ENCODE assay signal across 26 cellular contexts in genomic region chr2:141068053-141068682, GRCh38.
DNase-seq lines count a peak whose midpoint lies in the region; ATAC-seq and TF ChIP-seq lines count a peak whose summit lies in the region.
"Had no signal": no experiment of that assay in that cellular context is flagged by ENCODE, and none has a peak within 500 bp of the region (broad histone marks: within the 10 kb centered on the region; RNA-seq: fewer than 3 reads in every experiment).

No MANE protein-coding gene starts in this region.

- TF ChIP-seq EP300 in SK-N-SH (IDR thresholded peaks at IDR 0.05; ENCODE audit: borderline replicate concordance in 1 of 2, low read depth in 1 of 2, low read length in 1 of 2), result no peak

- peaks cover 21% of the 10 kb centered on the region for H3K4me1 Mint-ChIP-seq in WTC11
- H3K4me1 Mint-ChIP-seq: B cell; CD14-positive monocyte; CD8-positive, alpha-beta memory T cell; T-helper 17 cell had no signal

- H3K27ac ChIP-seq in SK-N-SH (ENCODE audit: low read depth in 2 of 2, low read length in 1 of 2) (no peak overlapping the region), heart right ventricle (no peak overlapping the region)
- H3K27ac ChIP-seq: RWPE1, SK-N-MC had no signal

- H3K79me2 ChIP-seq in SK-N-SH (ENCODE audit: insufficient read depth), result no peaks in the 10 kb centered on the region

- no peaks in the 10 kb centered on the region for H3K36me3 ChIP-seq in BE2C
- H3K36me3 ChIP-seq in SK-N-SH (replicated peaks in 1 of 2; ENCODE audit: control insufficient read depth in 1 of 2, insufficient read depth in 2 of 2, low read length in 1 of 2), result no peaks in the 10 kb centered on the region
- H3K36me3 ChIP-seq in heart right ventricle, result no peaks in the 10 kb centered on the region

- 0 out of 2 replicates have a peak, but pooled peaks have one; percentile 26 for ATAC-seq in WTC11
- no peak for ATAC-seq in heart right ventricle
- ATAC-seq: Panc1, T-helper 17 cell had no signal

- H3K27me3 ChIP-seq in BE2C, result no peaks in the 10 kb centered on the region
- H3K27me3 ChIP-seq in SK-N-SH (ENCODE audit: insufficient read depth), result no peaks in the 10 kb centered on the region
- H3K27me3 ChIP-seq in heart right ventricle, result no peaks in the 10 kb centered on the region

- DNase-seq in A172 (ENCODE audit: low spot score), result peak; percentile 16
- DNase-seq in BE2C, result peak; percentile 44
- DNase-seq in NCI-H526 (lab: John Stamatoyannopoulos, UW), result peak; percentile 13 to 58
- no peak for DNase-seq in WTC11 (ENCODE audit: low spot score)
- no peak for DNase-seq in SK-N-SH
- no peak for DNase-seq in NCI-H1092 (lab: John Stamatoyannopoulos, UW)
- DNase-seq in heart right ventricle, result no peak
- DNase-seq in NOMO-1 treated with dmso at 0.1 percent for 144 hours (lab: John Stamatoyannopoulos, UW; ENCODE audit: unreplicated experiment), result no peak
- DNase-seq: CD8-positive, alpha-beta memory T cell; DMS 273 treated with DMSO at 0.1 percent for 48 hours; DMS79; H7; Karpas-422; NCI-H1105 treated with DMSO at 0.1 percent for 48 hours; NCI-H146; NCI-H1930; NCI-H2107; NCI-H774; SHP77 treated with DMSO at 0.1 percent for 48 hours; SW 1271; T-helper 17 cell had no signal

- H3K4me3 ChIP-seq in BE2C (ENCODE audit: low read depth, low read length) (no peak overlapping the region), SK-N-SH (ENCODE audit: low read depth in 2 of 2, low read length in 1 of 2) (no peak overlapping the region), heart right ventricle (no peak overlapping the region)
- H3K4me3 ChIP-seq: SK-N-MC had no signal

- CTCF ChIA-PET in WTC11 (lab: Charles Lee) (no interaction called here), SK-N-SH (lab: Yijun Ruan, JAX) (no interaction called here)

- H3K9ac ChIP-seq in SK-N-SH, result no peak overlapping the region

- no peak overlapping the region for H3K4me2 ChIP-seq in SK-N-SH

- H4K20me1 ChIP-seq in SK-N-SH (ENCODE audit: insufficient read depth), result no peaks in the 10 kb centered on the region

- POLR2A ChIA-PET in WTC11 (lab: Charles Lee) (no interaction called here), SK-N-SH (lab: Yijun Ruan, JAX) (no interaction called here)

- no peak overlapping the region for H3K4me3 Mint-ChIP-seq in WTC11
- H3K4me3 Mint-ChIP-seq: B cell; CD14-positive monocyte; CD8-positive, alpha-beta memory T cell; T-helper 17 cell had no signal

- no peak overlapping the region for H2AFZ ChIP-seq in SK-N-SH (ENCODE audit: low read depth)

- no peak for TF ChIP-seq RAD21 in SK-N-SH (IDR thresholded peaks at IDR 0.05; ENCODE audit: low read length)

- no peaks in the 10 kb centered on the region for H3K4me1 ChIP-seq in BE2C
- no peaks in the 10 kb centered on the region for H3K4me1 ChIP-seq in SK-N-SH (ENCODE audit: control insufficient read depth in 1 of 2, insufficient read depth in 2 of 2, low read depth in 1 of 2, low read length in 1 of 2)
- no peaks in the 10 kb centered on the region for H3K4me1 ChIP-seq in heart right ventricle

- H3K9me3 ChIP-seq in BE2C (no peaks in the 10 kb centered on the region), SK-N-SH (no peaks in the 10 kb centered on the region), heart right ventricle (peaks cover 0 to 3% (median 0%) of the 10 kb centered on the region in 11 donors)

- H3K9me2 ChIP-seq in SK-N-SH, result no peaks in the 10 kb centered on the region

- H3K27me3 Mint-ChIP-seq in WTC11 (ENCODE audit: low read depth), result no peaks in the 10 kb centered on the region
- H3K27me3 Mint-ChIP-seq: B cell; CD8-positive, alpha-beta memory T cell; T-helper 17 cell had no signal

- TF ChIP-seq CTCF in BE2C (IDR thresholded peaks at IDR 0.05; ENCODE audit: low read depth, low read length) (no peak), WTC11 (IDR thresholded peaks at IDR 0.05) (no peak), SK-N-SH (IDR thresholded peaks at IDR 0.05) (no peak), heart right ventricle (IDR thresholded peaks at IDR 0.05) (no peak)

- H3F3A ChIP-seq in SK-N-SH (replicated peaks; ENCODE audit: insufficient read depth), result no peaks in the 10 kb centered on the region

- 90% methylated on average over 9 of the region's 9 CpGs for WGBS in SK-N-SH (ENCODE audit: low lambda C conversion rate)
- WGBS in heart right ventricle, 2 donors, result 91 to 92% methylated on average over 9 of the region's 9 CpGs

- intact Hi-C loops in heart right ventricle (cut with DNase I), result no loop called here

- no peak overlapping the region for H3K27ac Mint-ChIP-seq in WTC11
- H3K27ac Mint-ChIP-seq: B cell; CD14-positive monocyte; CD8-positive, alpha-beta memory T cell; T-helper 17 cell had no signal

- H3K36me3 Mint-ChIP-seq in WTC11, result no peaks in the 10 kb centered on the region
- H3K36me3 Mint-ChIP-seq: CD14-positive monocyte; CD8-positive, alpha-beta memory T cell had no signal

- peaks cover 10% of the 10 kb centered on the region; the same call in 1 of the 2 replicates for H3K9me3 Mint-ChIP-seq in WTC11

TF ChIP-seq in WTC11, 78 proteins besides CTCF, POLR2A, EP300 and RAD21:
- TF ChIP-seq ZNF281 (CRISPR knock-in tag; IDR thresholded peaks at IDR 0.05), result no peak

TF ChIP-seq in SK-N-SH, 30 proteins besides CTCF, POLR2A, EP300 and RAD21:
- TF ChIP-seq MEF2A (IDR thresholded peaks at IDR 0.05; ENCODE audit: borderline replicate concordance, low read depth) (no peak), MXI1 (IDR thresholded peaks at IDR 0.05; ENCODE audit: low read depth, low read length) (no peak), TCF12 (IDR thresholded peaks at IDR 0.05) (no peak), GABPA (IDR thresholded peaks at IDR 0.05; ENCODE audit: low read depth) (no peak), JUND (IDR thresholded peaks at IDR 0.05) (no peak), CHD2 (IDR thresholded peaks at IDR 0.05; ENCODE audit: low read length, partially characterized antibody) (no peak), NRF1 (IDR thresholded peaks at IDR 0.05; ENCODE audit: low read depth, low read length) (no peak), RXRA (IDR thresholded peaks at IDR 0.05; ENCODE audit: borderline replicate concordance, low read depth) (no peak), SIN3A (IDR thresholded peaks at IDR 0.05; ENCODE audit: borderline replicate concordance, low read depth, low read length) (no peak), FOSL2 (IDR thresholded peaks at IDR 0.05; ENCODE audit: borderline replicate concordance, low read depth) (no peak), EZH2phosphoT487 (IDR thresholded peaks at IDR 0.05; ENCODE audit: borderline replicate concordance, low read depth) (no peak)

Comparison
In these comparisons a context has a peak if more than half of its experiments do, and no peak if none do; other contexts are left out.
1. DNase-seq: peak in A172 (single experiment), BE2C (single experiment) and NCI-H526 (2 of 2); none in WTC11 (single experiment), SK-N-SH (single experiment), NCI-H1092 (single experiment), heart right ventricle (0 of 2) and NOMO-1 treated with dmso at 0.1 percent for 144 hours (single experiment).